8 cellular contexts compared by ENCODE assay signal in the genomic region with DNA sequence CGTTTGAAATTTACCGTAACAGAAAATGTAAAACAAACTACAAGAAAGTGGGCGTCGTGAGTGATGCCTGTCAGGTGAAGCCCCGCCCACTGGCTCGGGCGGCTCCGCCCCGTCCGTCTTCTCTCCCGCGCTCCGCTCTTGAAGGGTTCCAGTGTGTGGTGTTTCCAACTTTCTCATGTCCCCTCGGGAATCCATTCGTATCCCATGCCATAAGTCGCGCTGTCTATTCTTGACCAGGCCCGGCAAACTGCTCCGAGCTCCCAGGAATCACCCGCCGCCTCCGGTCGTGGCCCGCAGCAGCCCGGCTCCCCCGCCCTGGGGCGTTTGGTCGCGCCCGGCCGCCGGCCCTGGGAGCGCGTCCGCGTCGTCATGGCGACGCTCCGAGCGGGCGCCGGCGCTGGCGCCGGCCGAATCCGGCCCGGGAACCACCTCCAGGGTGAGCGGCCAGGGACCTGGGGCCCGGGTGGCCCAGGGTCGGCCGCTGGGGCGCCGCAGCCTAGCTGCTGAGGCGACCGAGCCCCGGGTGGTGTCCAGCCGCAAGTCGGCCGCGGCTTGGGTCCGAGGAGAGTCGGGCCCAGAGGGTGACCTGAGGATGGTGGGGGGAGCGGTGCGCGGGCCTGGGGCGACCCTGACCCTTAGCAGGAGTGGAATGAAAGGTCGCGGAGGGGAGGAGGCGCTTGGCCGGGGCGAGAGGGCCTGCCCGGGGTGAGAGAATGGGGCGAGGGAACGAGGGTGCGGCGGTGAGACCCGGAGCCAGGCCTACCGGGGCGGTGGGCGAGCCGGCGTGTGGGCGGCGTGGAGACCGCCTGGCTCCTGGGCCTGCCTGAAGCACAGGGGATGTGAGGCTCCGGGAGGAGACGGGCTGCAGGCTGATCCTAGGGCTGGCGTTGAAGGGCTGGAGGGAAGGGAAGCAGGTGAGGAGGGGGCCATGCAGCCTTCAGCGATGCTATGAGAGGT. TPM values are rescaled to one million over a fixed set of nuclear protein-coding genes. Genes with fewer than 3 reads are reported as not detected.
A peak's percentile ranks its signal among the peaks of the same experiment; 100 is the strongest.
DNase-seq lines count a peak whose midpoint lies in the region; ATAC-seq, FAIRE-seq and TF ChIP-seq lines count a peak whose summit lies in the region.

Gene CFAP221 (plus strand): TSS at position 375 of the 957 bp plus-strand sequence. CDS start 1,683 bp downstream, outside the sequence.

- ATAC-seq in HG03097 (IDR thresholded peaks at IDR 0.05; ENCODE audit: low FRiP score, unreplicated experiment), result no peak

- H4K91ac ChIP-seq in H1 (replicated peaks; ENCODE audit: insufficient read length, low read length), result no peak within 1 kb of the TSS

- CTCF ChIA-PET in H1 (lab: Charles Lee; ENCODE audit: partially characterized antibody), result interaction anchor here (1.5 kb wide), 1 partner anchor 115 kb away, joined by 3 read pairs; no protein-coding TSS in a partner anchor

- H2AK5ac ChIP-seq in H1 (ENCODE audit: low read depth, low read length), result no peak within 1 kb of the TSS

- H4K20me1 ChIP-seq in H1 (replicated peaks in 1 of 2; ENCODE audit: control insufficient read depth in 1 of 2, insufficient read depth in 2 of 2, low read length in 2 of 2), result no peaks in the 10 kb centered on the region

- no peak within 1 kb of the TSS for H3K23ac ChIP-seq in H1 (ENCODE audit: insufficient read length)

- WGBS in H1 (ENCODE audit: extremely low coverage in 1 of 2, insufficient coverage in 1 of 2, insufficient read length in 1 of 2, insufficient replicate concordance in 2 of 2, low coverage in 1 of 2, low lambda C conversion rate in 2 of 2, missing lambda C conversion rate in 1 of 2), 2 experiments, result 2% methylated on average over 63 of the region's 91 CpGs; no CpG with 5 or more reads in 1 of the 2 experiments

- H3K23me2 ChIP-seq in H1 (ENCODE audit: low read depth, low read length), result peaks cover 7% of the 10 kb centered on the region; the same call in 1 of the 2 replicates

- H3K18ac ChIP-seq in H1 (ENCODE audit: extremely low read depth, low read length), result peak within 1 kb of the TSS; percentile 99; the same call in 1 of the 2 replicates

- H2AFZ ChIP-seq in H1 (ENCODE audit: low read length), result peak within 1 kb of the TSS; percentile 95; the same call in 1 of the 2 replicates

- POLR2A ChIA-PET in H1 (lab: Charles Lee; ENCODE audit: partially characterized antibody), result no interaction called here

- peak in 1 of 2 experiments; percentile 99; a peak in 2 of 3 replicates for TF ChIP-seq EP300 in H1 (IDR thresholded peaks at IDR 0.05; ENCODE audit: borderline replicate concordance in 1 of 2, low read depth in 2 of 2, low read length in 2 of 2)

- H3K27ac ChIP-seq in H1 (ENCODE audit: low read depth, low read length), result peak within 1 kb of the TSS; percentile 90

- peak within 1 kb of the TSS; percentile 72; the same call in 1 of the 2 replicates for H2BK5ac ChIP-seq in H1 (ENCODE audit: low read depth, low read length)

- H4K5ac ChIP-seq in H1 (ENCODE audit: insufficient read length, low read depth, low read length), result peak within 1 kb of the TSS; percentile 86

- H4K8ac ChIP-seq in H1 (ENCODE audit: extremely low read depth, insufficient read depth, low read length), result peak within 1 kb of the TSS; percentile 95; the same call in 1 of the 2 replicates

- H3K4me2 ChIP-seq in H1 (ENCODE audit: insufficient read depth in 1 of 2, low read depth in 2 of 2, low read length in 2 of 2), result peak within 1 kb of the TSS; percentile 67 to 72

- peaks cover 0 to 2% (median 0%) of the 10 kb centered on the region in 4 experiments; a peak in 1 of 7 replicates for H3K4me1 ChIP-seq in H1 (replicated peaks in 1 of 4; ENCODE audit: control insufficient read depth in 3 of 4, insufficient read depth in 4 of 4, low read length in 3 of 4)

- peak within 1 kb of the TSS; percentile 54 for H3K56ac ChIP-seq in H1 (replicated peaks; ENCODE audit: insufficient read length, low read depth, low read length)

- H2BK12ac ChIP-seq in H1 (ENCODE audit: low read depth, low read length), result peak within 1 kb of the TSS; percentile 19; the same call in 1 of the 2 replicates

- H3K27me3 ChIP-seq in H1 (replicated peaks in 1 of 4; ENCODE audit: control insufficient read depth in 3 of 4, extremely low read depth in 1 of 4, insufficient read depth in 3 of 4, low read length in 3 of 4), result peaks cover 0 to 8% (median 0%) of the 10 kb centered on the region in 4 experiments; a peak in 1 of 7 replicates

- no peak within 1 kb of the TSS for H3K4ac ChIP-seq in H1 (replicated peaks; ENCODE audit: insufficient read length, low read depth, low read length)

- TF ChIP-seq POLR2A in H1 (IDR thresholded peaks at IDR 0.05; ENCODE audit: control extremely low read depth in 1 of 2, low read depth in 2 of 2, low read length in 2 of 2), result peak in 1 of 2 experiments; percentile 19; a peak in 1 of 3 replicates

- 0 out of 2 replicates have a peak within 1 kb of the TSS, but pooled peaks have one; percentile 38 for H2BK15ac ChIP-seq in H1 (ENCODE audit: low read length)

- no peak for TF ChIP-seq RAD21 in H1 (IDR thresholded peaks at IDR 0.05 in 1 of 2, conservative IDR thresholded peaks at IDR 0.05 in 1 of 2; ENCODE audit: low read depth in 2 of 2, low read length in 2 of 2)

- no peaks in the 10 kb centered on the region for H3K79me1 ChIP-seq in H1 (ENCODE audit: low read depth, low read length)

- H2BK20ac ChIP-seq in H1 (ENCODE audit: low read length), result peak within 1 kb of the TSS; percentile 84; the same call in 1 of the 2 replicates

- no peak within 1 kb of the TSS for H3K14ac ChIP-seq in H1 (ENCODE audit: insufficient read length)

- H3K36me3 ChIP-seq in H1 (ENCODE audit: control insufficient read depth in 2 of 4, insufficient read depth in 4 of 4, low read length in 3 of 4), result no peaks in the 10 kb centered on the region

- FAIRE-seq in H1 (lab: Jason Lieb, UNC), result no peak

- H3K9me3 ChIP-seq in H1 (ENCODE audit: insufficient read depth in 2 of 2, low read depth in 1 of 2, low read length in 1 of 2), result no peaks in the 10 kb centered on the region

- TF ChIP-seq CTCF in H1 (IDR thresholded peaks at IDR 0.05; ENCODE audit: control extremely low read depth in 1 of 3, insufficient read depth in 1 of 3, low read depth in 1 of 3, low read length in 3 of 3), result no peak

- DNase-seq in ELF-1 (ENCODE audit: low read depth, low spot score) (peak; percentile 90), HCEC 1CT (peak; percentile 31), NCI-H146 (lab: John Stamatoyannopoulos, UW) (peak; percentile 64), H1 (ENCODE audit: low read depth in 1 of 2, low spot score in 2 of 2) (peak in 1 of 2 experiments; percentile 93), medulla oblongata (ENCODE audit: extremely low spot score) (peak; percentile 68)
- DNase-seq in activated CD4-positive, alpha-beta T cell treated with anti-CD3 and anti-CD28 coated beads, Interleukin-2, amount 50 U/mL, for 24 hours (ENCODE audit: low read depth in 1 of 2, low spot score in 1 of 2), result peak; percentile 5 to 14
- DNase-seq in stimulated activated CD4-positive, alpha-beta T cell treated with anti-CD3 and anti-CD28 coated beads, TNF-alpha, amount 100 ng/mL, for 24 hours (ENCODE audit: low read depth in 3 of 3), result peak in 2 of 3 experiments; percentile 8 to 63

- H2BK120ac ChIP-seq in H1 (replicated peaks; ENCODE audit: low read depth, low read length), result no peak within 1 kb of the TSS

- H3K4me3 ChIP-seq in H1 (ENCODE audit: extremely low read depth in 1 of 4, insufficient read depth in 2 of 4, low read depth in 3 of 4, low read length in 4 of 4), result peak within 1 kb of the TSS; percentile 61 to 82 (median 70)

- no peaks in the 10 kb centered on the region for H3K79me2 ChIP-seq in H1 (ENCODE audit: control insufficient read depth in 1 of 2, insufficient read depth in 2 of 2, low read length in 2 of 2)

- H3K9ac ChIP-seq in H1 (replicated peaks in 1 of 4; ENCODE audit: extremely low read depth in 1 of 4, low read depth in 3 of 4, low read length in 3 of 4), result peak within 1 kb of the TSS; percentile 81 to 90 (median 88)

TF ChIP-seq in H1, 55 proteins besides CTCF, POLR2A, EP300 and RAD21 (continues in another document):
- TF ChIP-seq SIN3A (conservative IDR thresholded peaks at IDR 0.05 in 1 of 2, IDR thresholded peaks at IDR 0.05 in 1 of 2; ENCODE audit: low read depth in 1 of 2, low read length in 2 of 2), result peak; percentile 64 to 96; a peak in 3 of 4 replicates
- TF ChIP-seq GTF2F1 (IDR thresholded peaks at IDR 0.05; ENCODE audit: borderline replicate concordance, low read depth, low read length), result no peak
- TF ChIP-seq RBBP5 (IDR thresholded peaks at IDR 0.05; ENCODE audit: borderline replicate concordance, low read depth, low read length), result no peak; the same call in none of the 2 replicates
- no peak for TF ChIP-seq NANOG (IDR thresholded peaks at IDR 0.05; ENCODE audit: insufficient read depth, low read depth, low read length, poor library complexity, severe bottlenecking)
- no peak for TF ChIP-seq ZNF274 (IDR thresholded peaks at IDR 0.05; ENCODE audit: borderline replicate concordance, extremely low read depth, low read length)
- peak; percentile 96 for TF ChIP-seq JUND (IDR thresholded peaks at IDR 0.05; ENCODE audit: low read length)
- TF ChIP-seq POU5F1 (IDR thresholded peaks at IDR 0.05; ENCODE audit: low read depth, low read length), result no peak
- TF ChIP-seq RXRA (IDR thresholded peaks at IDR 0.05; ENCODE audit: insufficient read depth, low read depth, low read length), result no peak

RNA-seq across cellular contexts. Expression of gene CFAP221, which starts in this region (rescaled TPM):
- 0.36 and 0.71 TPM in 2 replicates for total RNA-seq in H1 (2021; fragmentation: NEBNext Ultra II Directional; extraction: Animal tissue kit (Norgen Biotek cat#: 25700))
- polyA plus RNA-seq in H1 (2011; rRNA removed), result 0.05 and 0.14 TPM in 2 replicates
- 0.18 TPM for polyA plus RNA-seq in H1 (2011; cell fraction: cytosol; rRNA removed)
- 0.11 TPM for polyA plus RNA-seq in H1 (2011; cell fraction: nucleus; rRNA removed)
- 0.15 to 0.58 TPM (median 0.49 TPM) in 3 of 4 replicates, not detected in the other for polyA plus RNA-seq in H1 (2012, experiment 1 of 2)
- polyA plus RNA-seq in H1 (2012, experiment 2 of 2), result not detected
- 0.36 TPM for polyA plus RNA-seq in H1 (2013, experiment 1 of 2)
- 0.33 TPM for polyA plus RNA-seq in H1 (2013, experiment 2 of 2)
- 1.3 TPM in 1 of 2 replicates, not detected in the other for polyA minus RNA-seq in H1 (2011; rRNA and poly(A)+ RNA removed)
- polyA minus RNA-seq in H1 (2011; cell fraction: cytosol; rRNA and poly(A)+ RNA removed), result not detected
- polyA minus RNA-seq in H1 (2011; cell fraction: nucleus; rRNA and poly(A)+ RNA removed), result 0.80 TPM
